19 cellular contexts compared by ENCODE assay signal in the genomic region with DNA sequence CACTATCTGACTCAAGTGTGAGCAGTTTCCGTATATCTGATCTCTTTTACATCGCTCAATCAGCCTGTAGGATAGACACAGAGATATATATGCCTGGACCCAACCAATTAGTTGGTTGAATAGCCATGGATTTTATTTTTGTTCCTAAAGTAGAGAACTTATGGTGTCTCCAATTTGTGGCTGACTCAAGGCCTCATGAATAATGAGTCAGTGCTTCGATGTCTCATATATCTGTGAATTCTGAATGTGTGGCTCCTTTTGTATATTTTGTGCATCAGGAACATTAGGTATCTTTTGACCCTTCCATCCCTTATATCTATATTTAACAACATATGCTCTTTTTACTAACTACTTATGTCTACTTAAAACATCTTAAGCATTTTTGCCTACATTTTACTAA.
DNase-seq lines count a peak whose midpoint lies in the region; ATAC-seq, FAIRE-seq and TF ChIP-seq lines count a peak whose summit lies in the region.
"Had no signal": no experiment of that assay in that cellular context is flagged by ENCODE, and none has a peak within 500 bp of the region (broad histone marks: within the 10 kb centered on the region; RNA-seq: fewer than 3 reads in every experiment).

No MANE protein-coding gene starts in this region.

- H3K4me3 Mint-ChIP-seq in endothelial cell (ENCODE audit: unreplicated experiment) = no peak overlapping the region
- H3K4me3 Mint-ChIP-seq: CD14-positive monocyte, H9 had no signal

- H3K27me3 Mint-ChIP-seq in endothelial cell (ENCODE audit: unreplicated experiment) = no peaks in the 10 kb centered on the region

- FAIRE-seq in bronchial epithelial cell (lab: Jason Lieb, UNC) = no peak

- no peak overlapping the region for H3K18ac ChIP-seq in mesenchymal stem cell (ENCODE audit: low read depth in 1 of 2, low read length in 2 of 2)

- H3K9ac ChIP-seq in mesenchymal stem cell (ENCODE audit: low read length) = peak overlapping the region; percentile 52

- H2AFZ ChIP-seq in mesenchymal stem cell (ENCODE audit: low read depth, low read length) = no peak overlapping the region

- no peak overlapping the region for H3K23ac ChIP-seq in mesenchymal stem cell (ENCODE audit: low read length in 2 of 2)

- H3K79me1 ChIP-seq in mesenchymal stem cell (replicated peaks; ENCODE audit: low read length, poor library complexity, severe bottlenecking) = no peaks in the 10 kb centered on the region

- H3K9me3 ChIP-seq in mesenchymal stem cell (ENCODE audit: control insufficient read depth, low read length) = no peaks in the 10 kb centered on the region
- H3K9me3 ChIP-seq: Peyer's patch had no signal

- H3K14ac ChIP-seq in mesenchymal stem cell (ENCODE audit: low read length in 2 of 2) = no peak overlapping the region

- no peaks in the 10 kb centered on the region for H3K36me3 ChIP-seq in bronchial epithelial cell (ENCODE audit: control insufficient read depth, insufficient read depth, low read length)
- peaks cover 0 to 9% of the 10 kb centered on the region in 2 experiments for H3K36me3 ChIP-seq in mesenchymal stem cell (ENCODE audit: control insufficient read depth in 1 of 2, insufficient read depth in 2 of 2, low read depth in 1 of 2, low read length in 2 of 2)
- H3K36me3 ChIP-seq: Peyer's patch had no signal

- no peaks in the 10 kb centered on the region for H3K4me1 ChIP-seq in mesenchymal stem cell (ENCODE audit: control insufficient read depth, insufficient read depth, low read depth, low read length)
- H3K4me1 ChIP-seq: Peyer's patch had no signal

- WGBS in mesenchymal stem cell = 83% methylated on average over 1 of the region's 3 CpGs

- H2BK12ac ChIP-seq in mesenchymal stem cell (ENCODE audit: low read length in 2 of 2) = no peak overlapping the region

- no peak overlapping the region for H3K4me3 ChIP-seq in bronchial epithelial cell (ENCODE audit: low read depth, low read length)
- peak overlapping the region in 1 of 2 experiments; percentile 18 for H3K4me3 ChIP-seq in mesenchymal stem cell (ENCODE audit: insufficient read depth in 1 of 2, low read depth in 1 of 2, low read length in 2 of 2)
- H3K4me3 ChIP-seq: Peyer's patch had no signal

- no peak overlapping the region for H2BK15ac ChIP-seq in mesenchymal stem cell (ENCODE audit: low read depth, poor library complexity, severe bottlenecking)

- no peak overlapping the region for H2BK120ac ChIP-seq in mesenchymal stem cell (ENCODE audit: low read depth, low read length)

- H4K91ac ChIP-seq in mesenchymal stem cell (ENCODE audit: low read length) = no peak overlapping the region

- ATAC-seq in GM18870 (IDR thresholded peaks at IDR 0.05; ENCODE audit: unreplicated experiment) = no peak

- H3K36me3 Mint-ChIP-seq in endothelial cell (ENCODE audit: low read depth, unreplicated experiment) = no peaks in the 10 kb centered on the region

- no peaks in the 10 kb centered on the region for H3K4me1 Mint-ChIP-seq in endothelial cell (ENCODE audit: unreplicated experiment)
- H3K4me1 Mint-ChIP-seq: CD14-positive monocyte had no signal

- DNase-seq in ELR (ENCODE audit: low read depth) = peak; percentile 78
- DNase-seq in LHCN-M2 (ENCODE audit: low read depth) = peak; percentile 69
- DNase-seq in bronchial epithelial cell (ENCODE audit: low read depth) = peak; percentile 51
- DNase-seq in mesenchymal stem cell = no peak
- DNase-seq in NCI-H1048 (lab: John Stamatoyannopoulos, UW) = no peak
- DNase-seq in activated naive CD4-positive, alpha-beta T cell (lab: John Stamatoyannopoulos, UW) = no peak
- no peak for DNase-seq in endothelial cell (ENCODE audit: low spot score)
- DNase-seq: ACHN, AML-193, DMS153, H9, KBM-7, NCI-H1436 treated with DMSO at 0.1 percent for 48 hours, NCI-H524, Peyer's patch, SHP77 had no signal

- no peak overlapping the region for H4K8ac ChIP-seq in mesenchymal stem cell (ENCODE audit: low read length)

- H3K27me3 ChIP-seq in bronchial epithelial cell (ENCODE audit: control insufficient read depth, insufficient read depth, low read length) (no peaks in the 10 kb centered on the region), mesenchymal stem cell (ENCODE audit: control insufficient read depth in 1 of 2, insufficient read depth in 1 of 2, low read length in 2 of 2) (no peaks in the 10 kb centered on the region)
- H3K27me3 ChIP-seq: Peyer's patch had no signal

- H2BK5ac ChIP-seq in mesenchymal stem cell (ENCODE audit: low read depth, low read length, poor library complexity, severe bottlenecking) = no peak overlapping the region

- no peak overlapping the region for H3K27ac ChIP-seq in mesenchymal stem cell (ENCODE audit: low read length, poor library complexity, severe bottlenecking)
- H3K27ac ChIP-seq: HL-60, Peyer's patch had no signal

- H3K27ac Mint-ChIP-seq in endothelial cell (ENCODE audit: unreplicated experiment) = no peak overlapping the region
- H3K27ac Mint-ChIP-seq: H9 had no signal

- no peak overlapping the region for H3K4ac ChIP-seq in mesenchymal stem cell (ENCODE audit: low read depth in 1 of 2, low read length in 2 of 2)

- no peak overlapping the region for H2AK5ac ChIP-seq in mesenchymal stem cell (ENCODE audit: low read length, severe bottlenecking)

- H3K4me2 ChIP-seq in mesenchymal stem cell (ENCODE audit: low read length, poor library complexity, severe bottlenecking) = no peak overlapping the region

- TF ChIP-seq CTCF in bronchial epithelial cell (IDR thresholded peaks at IDR 0.05; ENCODE audit: insufficient read depth, low read length, severe bottlenecking) = no peak
- TF ChIP-seq CTCF in endothelial cell (IDR thresholded peaks at IDR 0.05; ENCODE audit: unreplicated experiment) = no peak

- H3K9me3 Mint-ChIP-seq in endothelial cell (ENCODE audit: unreplicated experiment) = no peaks in the 10 kb centered on the region
- H3K9me3 Mint-ChIP-seq: H9 had no signal

Comparison
In these comparisons a context has a peak if more than half of its experiments do, and no peak if none do; other contexts are left out.
1. DNase-seq: peak in ELR (single experiment), LHCN-M2 (single experiment) and bronchial epithelial cell (single experiment); none in mesenchymal stem cell (single experiment), NCI-H1048 (single experiment), activated naive CD4-positive, alpha-beta T cell (0 of 4) and endothelial cell (single experiment).